Comparison of ENCODE assay signal across 1 cellular context in genomic region chr6:33344771-33345697, GRCh38.
TF ChIP-seq lines count a peak whose summit lies in the region.

No MANE protein-coding gene starts in this region.

TF ChIP-seq in K562, 482 proteins besides CTCF, POLR2A, EP300 and RAD21 (continued from another document and continues in another):
- TF ChIP-seq, protein P1, sequence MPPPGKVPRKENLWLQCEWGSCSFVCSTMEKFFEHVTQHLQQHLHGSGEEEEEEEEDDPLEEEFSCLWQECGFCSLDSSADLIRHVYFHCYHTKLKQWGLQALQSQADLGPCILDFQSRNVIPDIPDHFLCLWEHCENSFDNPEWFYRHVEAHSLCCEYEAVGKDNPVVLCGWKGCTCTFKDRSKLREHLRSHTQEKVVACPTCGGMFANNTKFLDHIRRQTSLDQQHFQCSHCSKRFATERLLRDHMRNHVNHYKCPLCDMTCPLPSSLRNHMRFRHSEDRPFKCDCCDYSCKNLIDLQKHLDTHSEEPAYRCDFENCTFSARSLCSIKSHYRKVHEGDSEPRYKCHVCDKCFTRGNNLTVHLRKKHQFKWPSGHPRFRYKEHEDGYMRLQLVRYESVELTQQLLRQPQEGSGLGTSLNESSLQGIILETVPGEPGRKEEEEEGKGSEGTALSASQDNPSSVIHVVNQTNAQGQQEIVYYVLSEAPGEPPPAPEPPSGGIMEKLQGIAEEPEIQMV (tag; conservative IDR thresholded peaks at IDR 0.05; ENCODE audit: low read depth): no peak
- TF ChIP-seq SOX6 (IDR thresholded peaks at IDR 0.05) (peak; percentile 81), THAP7 (CRISPR knock-in tag; IDR thresholded peaks at IDR 0.05) (no peak), CSDE1 (IDR thresholded peaks at IDR 0.05) (no peak), ZNF830 (CRISPR knock-in tag; IDR thresholded peaks at IDR 0.05) (no peak), MEIS2 (IDR thresholded peaks at IDR 0.05; ENCODE audit: partially characterized antibody) (peak; percentile 32), KDM1A (IDR thresholded peaks at IDR 0.05) (peak; percentile 74 to 77), ZNF76 (CRISPR knock-in tag; IDR thresholded peaks at IDR 0.05; ENCODE audit: borderline replicate concordance) (no peak), NFIC (IDR thresholded peaks at IDR 0.05) (peak; percentile 47; the same call in 1 of the 2 replicates), RHOXF2B (CRISPR knock-in tag; conservative IDR thresholded peaks at IDR 0.05) (no peak), CBX1 (IDR thresholded peaks at IDR 0.05; ENCODE audit: low read depth) (no peak), ZNF224 (CRISPR knock-in tag; IDR thresholded peaks at IDR 0.05) (no peak), EWSR1 (IDR thresholded peaks at IDR 0.05; ENCODE audit: borderline replicate concordance, low read depth, partially characterized antibody) (no peak), ZBTB34 (CRISPR knock-in tag; IDR thresholded peaks at IDR 0.05) (no peak), RBBP5 (IDR thresholded peaks at IDR 0.05; ENCODE audit: borderline replicate concordance, insufficient read depth, low read length, poor library complexity, severe bottlenecking) (no peak), ZNF507 (tag; conservative IDR thresholded peaks at IDR 0.05) (no peak), KDM2B (CRISPR knock-in tag; IDR thresholded peaks at IDR 0.05) (no peak), LEF1 (IDR thresholded peaks at IDR 0.05) (peak; percentile 79), BHLHE40 (IDR thresholded peaks at IDR 0.05; ENCODE audit: low read length) (peak; percentile 37; the same call in 1 of the 2 replicates), BMI1 (IDR thresholded peaks at IDR 0.05; ENCODE audit: low read length) (no peak), NBN (IDR thresholded peaks at IDR 0.05; ENCODE audit: low read depth) (peak; percentile 81), ARID3A (IDR thresholded peaks at IDR 0.05; ENCODE audit: borderline replicate concordance, low read depth, low read length) (no peak), SAP30 (IDR thresholded peaks at IDR 0.05; ENCODE audit: borderline replicate concordance, insufficient read depth, low read depth, low read length, poor library complexity, severe bottlenecking) (no peak), TOE1 (IDR thresholded peaks at IDR 0.05; ENCODE audit: borderline replicate concordance) (0 out of 2 replicates have a peak, but pooled peaks have one; percentile 41), TOE1 (CRISPR knock-in tag; IDR thresholded peaks at IDR 0.05; ENCODE audit: borderline replicate concordance, low read depth) (no peak), YY1 (IDR thresholded peaks at IDR 0.05; ENCODE audit: borderline replicate concordance in 1 of 3, control insufficient read depth in 1 of 3, extremely low read depth in 1 of 3, insufficient read depth in 3 of 3, insufficient read length in 1 of 3, insufficient replicate concordance in 2 of 3, low read depth in 1 of 3, low read length in 2 of 3) (no peak), ESRRA (IDR thresholded peaks at IDR 0.05; ENCODE audit: borderline replicate concordance, low read depth) (peak; percentile 98; the same call in 1 of the 2 replicates), TEAD4 (IDR thresholded peaks at IDR 0.05; ENCODE audit: low read length) (peak; percentile 90), TEAD4 (CRISPR knock-in tag; IDR thresholded peaks at IDR 0.05; ENCODE audit: borderline replicate concordance) (no peak), SMAD2 (IDR thresholded peaks at IDR 0.05; ENCODE audit: low read depth, low read length) (no peak), TCFL5 (CRISPR knock-in tag; conservative IDR thresholded peaks at IDR 0.05) (no peak), ETV6 (IDR thresholded peaks at IDR 0.05; ENCODE audit: borderline replicate concordance in 1 of 2, low read depth in 2 of 2, low read length in 1 of 2) (no peak), ETV6 (CRISPR knock-in tag; IDR thresholded peaks at IDR 0.05; ENCODE audit: borderline replicate concordance) (no peak), RBM39 (optimal IDR thresholded peaks at IDR 0.05; ENCODE audit: low read depth, low read length) (no peak), ZNF239 (CRISPR knock-in tag; IDR thresholded peaks at IDR 0.05) (no peak), ZKSCAN3 (CRISPR knock-in tag; IDR thresholded peaks at IDR 0.05) (no peak), KLF10 (CRISPR knock-in tag; IDR thresholded peaks at IDR 0.05) (no peak), HLTF (IDR thresholded peaks at IDR 0.05) (no peak), ZNF644 (tag; IDR thresholded peaks at IDR 0.05; ENCODE audit: low read depth) (0 out of 2 replicates have a peak, but pooled peaks have one; percentile 16), SMC3 (conservative IDR thresholded peaks at IDR 0.05; ENCODE audit: insufficient read depth, low read depth, low read length) (peak; percentile 50; the same call in 1 of the 2 replicates), BCOR (IDR thresholded peaks at IDR 0.05) (0 out of 2 replicates have a peak, but pooled peaks have one; percentile 40), TEAD2 (tag; IDR thresholded peaks at IDR 0.05) (0 out of 2 replicates have a peak, but pooled peaks have one; percentile 43), GATA2 (CRISPR knock-in tag; IDR thresholded peaks at IDR 0.05) (no peak), HCFC1 (IDR thresholded peaks at IDR 0.05; ENCODE audit: low read depth, low read length) (0 out of 2 replicates have a peak, but pooled peaks have one; percentile 5), U2AF1 (optimal IDR thresholded peaks at IDR 0.05; ENCODE audit: low read depth, low read length) (no peak), POLR2AphosphoS5 (IDR thresholded peaks at IDR 0.05; ENCODE audit: control insufficient read depth, insufficient read depth, low read depth, low read length) (0 out of 2 replicates have a peak, but pooled peaks have one; percentile 41)
- TF ChIP-seq, protein P2, sequence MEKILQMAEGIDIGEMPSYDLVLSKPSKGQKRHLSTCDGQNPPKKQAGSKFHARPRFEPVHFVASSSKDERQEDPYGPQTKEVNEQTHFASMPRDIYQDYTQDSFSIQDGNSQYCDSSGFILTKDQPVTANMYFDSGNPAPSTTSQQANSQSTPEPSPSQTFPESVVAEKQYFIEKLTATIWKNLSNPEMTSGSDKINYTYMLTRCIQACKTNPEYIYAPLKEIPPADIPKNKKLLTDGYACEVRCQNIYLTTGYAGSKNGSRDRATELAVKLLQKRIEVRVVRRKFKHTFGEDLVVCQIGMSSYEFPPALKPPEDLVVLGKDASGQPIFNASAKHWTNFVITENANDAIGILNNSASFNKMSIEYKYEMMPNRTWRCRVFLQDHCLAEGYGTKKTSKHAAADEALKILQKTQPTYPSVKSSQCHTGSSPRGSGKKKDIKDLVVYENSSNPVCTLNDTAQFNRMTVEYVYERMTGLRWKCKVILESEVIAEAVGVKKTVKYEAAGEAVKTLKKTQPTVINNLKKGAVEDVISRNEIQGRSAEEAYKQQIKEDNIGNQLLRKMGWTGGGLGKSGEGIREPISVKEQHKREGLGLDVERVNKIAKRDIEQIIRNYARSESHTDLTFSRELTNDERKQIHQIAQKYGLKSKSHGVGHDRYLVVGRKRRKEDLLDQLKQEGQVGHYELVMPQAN (IDR thresholded peaks at IDR 0.05; ENCODE audit: borderline replicate concordance): no peak
- TF ChIP-seq, protein P3, sequence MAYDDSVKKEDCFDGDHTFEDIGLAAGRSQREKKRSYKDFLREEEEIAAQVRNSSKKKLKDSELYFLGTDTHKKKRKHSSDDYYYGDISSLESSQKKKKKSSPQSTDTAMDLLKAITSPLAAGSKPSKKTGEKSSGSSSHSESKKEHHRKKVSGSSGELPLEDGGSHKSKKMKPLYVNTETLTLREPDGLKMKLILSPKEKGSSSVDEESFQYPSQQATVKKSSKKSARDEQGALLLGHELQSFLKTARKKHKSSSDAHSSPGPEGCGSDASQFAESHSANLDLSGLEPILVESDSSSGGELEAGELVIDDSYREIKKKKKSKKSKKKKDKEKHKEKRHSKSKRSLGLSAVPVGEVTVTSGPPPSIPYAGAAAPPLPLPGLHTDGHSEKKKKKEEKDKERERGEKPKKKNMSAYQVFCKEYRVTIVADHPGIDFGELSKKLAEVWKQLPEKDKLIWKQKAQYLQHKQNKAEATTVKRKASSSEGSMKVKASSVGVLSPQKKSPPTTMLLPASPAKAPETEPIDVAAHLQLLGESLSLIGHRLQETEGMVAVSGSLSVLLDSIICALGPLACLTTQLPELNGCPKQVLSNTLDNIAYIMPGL (CRISPR knock-in tag; IDR thresholded peaks at IDR 0.05): no peak
- TF ChIP-seq, protein P4, sequence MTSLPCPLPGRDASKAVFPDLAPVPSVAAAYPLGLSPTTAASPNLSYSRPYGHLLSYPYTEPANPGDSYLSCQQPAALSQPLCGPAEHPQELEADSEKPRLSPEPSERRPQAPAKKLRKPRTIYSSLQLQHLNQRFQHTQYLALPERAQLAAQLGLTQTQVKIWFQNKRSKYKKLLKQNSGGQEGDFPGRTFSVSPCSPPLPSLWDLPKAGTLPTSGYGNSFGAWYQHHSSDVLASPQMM (CRISPR knock-in tag; IDR thresholded peaks at IDR 0.05): no peak
- TF ChIP-seq, protein P5, sequence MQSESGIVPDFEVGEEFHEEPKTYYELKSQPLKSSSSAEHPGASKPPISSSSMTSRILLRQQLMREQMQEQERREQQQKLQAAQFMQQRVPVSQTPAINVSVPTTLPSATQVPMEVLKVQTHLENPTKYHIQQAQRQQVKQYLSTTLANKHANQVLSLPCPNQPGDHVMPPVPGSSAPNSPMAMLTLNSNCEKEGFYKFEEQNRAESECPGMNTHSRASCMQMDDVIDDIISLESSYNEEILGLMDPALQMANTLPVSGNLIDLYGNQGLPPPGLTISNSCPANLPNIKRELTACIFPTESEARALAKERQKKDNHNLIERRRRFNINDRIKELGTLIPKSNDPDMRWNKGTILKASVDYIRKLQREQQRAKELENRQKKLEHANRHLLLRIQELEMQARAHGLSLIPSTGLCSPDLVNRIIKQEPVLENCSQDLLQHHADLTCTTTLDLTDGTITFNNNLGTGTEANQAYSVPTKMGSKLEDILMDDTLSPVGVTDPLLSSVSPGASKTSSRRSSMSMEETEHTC (IDR thresholded peaks at IDR 0.05): 0 out of 2 replicates have a peak, but pooled peaks have one; percentile 21
- TF ChIP-seq, protein P6, sequence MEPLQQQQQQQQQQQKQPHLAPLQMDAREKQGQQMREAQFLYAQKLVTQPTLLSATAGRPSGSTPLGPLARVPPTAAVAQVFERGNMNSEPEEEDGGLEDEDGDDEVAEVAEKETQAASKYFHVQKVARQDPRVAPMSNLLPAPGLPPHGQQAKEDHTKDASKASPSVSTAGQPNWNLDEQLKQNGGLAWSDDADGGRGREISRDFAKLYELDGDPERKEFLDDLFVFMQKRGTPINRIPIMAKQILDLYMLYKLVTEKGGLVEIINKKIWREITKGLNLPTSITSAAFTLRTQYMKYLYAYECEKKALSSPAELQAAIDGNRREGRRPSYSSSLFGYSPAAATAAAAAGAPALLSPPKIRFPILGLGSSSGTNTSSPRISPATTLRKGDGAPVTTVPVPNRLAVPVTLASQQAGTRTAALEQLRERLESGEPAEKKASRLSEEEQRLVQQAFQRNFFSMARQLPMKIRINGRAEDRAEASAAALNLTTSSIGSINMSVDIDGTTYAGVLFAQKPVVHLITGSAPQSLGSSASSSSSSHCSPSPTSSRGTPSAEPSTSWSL (CRISPR knock-in tag; IDR thresholded peaks at IDR 0.05; ENCODE audit: borderline replicate concordance): no peak
- TF ChIP-seq, protein P7, sequence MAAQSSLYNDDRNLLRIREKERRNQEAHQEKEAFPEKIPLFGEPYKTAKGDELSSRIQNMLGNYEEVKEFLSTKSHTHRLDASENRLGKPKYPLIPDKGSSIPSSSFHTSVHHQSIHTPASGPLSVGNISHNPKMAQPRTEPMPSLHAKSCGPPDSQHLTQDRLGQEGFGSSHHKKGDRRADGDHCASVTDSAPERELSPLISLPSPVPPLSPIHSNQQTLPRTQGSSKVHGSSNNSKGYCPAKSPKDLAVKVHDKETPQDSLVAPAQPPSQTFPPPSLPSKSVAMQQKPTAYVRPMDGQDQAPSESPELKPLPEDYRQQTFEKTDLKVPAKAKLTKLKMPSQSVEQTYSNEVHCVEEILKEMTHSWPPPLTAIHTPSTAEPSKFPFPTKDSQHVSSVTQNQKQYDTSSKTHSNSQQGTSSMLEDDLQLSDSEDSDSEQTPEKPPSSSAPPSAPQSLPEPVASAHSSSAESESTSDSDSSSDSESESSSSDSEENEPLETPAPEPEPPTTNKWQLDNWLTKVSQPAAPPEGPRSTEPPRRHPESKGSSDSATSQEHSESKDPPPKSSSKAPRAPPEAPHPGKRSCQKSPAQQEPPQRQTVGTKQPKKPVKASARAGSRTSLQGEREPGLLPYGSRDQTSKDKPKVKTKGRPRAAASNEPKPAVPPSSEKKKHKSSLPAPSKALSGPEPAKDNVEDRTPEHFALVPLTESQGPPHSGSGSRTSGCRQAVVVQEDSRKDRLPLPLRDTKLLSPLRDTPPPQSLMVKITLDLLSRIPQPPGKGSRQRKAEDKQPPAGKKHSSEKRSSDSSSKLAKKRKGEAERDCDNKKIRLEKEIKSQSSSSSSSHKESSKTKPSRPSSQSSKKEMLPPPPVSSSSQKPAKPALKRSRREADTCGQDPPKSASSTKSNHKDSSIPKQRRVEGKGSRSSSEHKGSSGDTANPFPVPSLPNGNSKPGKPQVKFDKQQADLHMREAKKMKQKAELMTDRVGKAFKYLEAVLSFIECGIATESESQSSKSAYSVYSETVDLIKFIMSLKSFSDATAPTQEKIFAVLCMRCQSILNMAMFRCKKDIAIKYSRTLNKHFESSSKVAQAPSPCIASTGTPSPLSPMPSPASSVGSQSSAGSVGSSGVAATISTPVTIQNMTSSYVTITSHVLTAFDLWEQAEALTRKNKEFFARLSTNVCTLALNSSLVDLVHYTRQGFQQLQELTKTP (IDR thresholded peaks at IDR 0.05; ENCODE audit: low read depth in 1 of 2, partially characterized antibody in 2 of 2): peak in 1 of 2 experiments; percentile 38
